ENCODE assay signal across 36 cellular contexts in genomic region chr13:53121879-53122278, GRCh38.
"Had no signal": no experiment of that assay in that cellular context is flagged by ENCODE, and none has a peak within 500 bp of the region (broad histone marks: within the 10 kb centered on the region; RNA-seq: fewer than 3 reads in every experiment).

No MANE protein-coding gene starts in this region.

- H3K36me3 Mint-ChIP-seq: activated naive CD4-positive, alpha-beta T cell treated with anti-CD3 and anti-CD28 coated beads, Interleukin-2, amount 50 U/mL, for 72 hours; brain had no signal

- H3K9me3 Mint-ChIP-seq: activated CD4-positive, alpha-beta T cell treated with anti-CD3 and anti-CD28 coated beads, Interleukin-2, amount 10 ng/mL, durations not matched to agents 7 days and 5 days; activated T-helper 2 cell treated with anti-CD3 and anti-CD28 coated beads, Interferon-gamma antibody, Interleukin-2, Interleukin-4, amounts not matched to agents 10 μg/mL and 5 μg/mL and 100 μg/mL, durations not matched to agents 14 hours and 24 hours and 36 hours; T-helper 1 cell treated with Interleukin-12 subunit alpha and Interleukin-12 subunit beta and Interleukin-4 antibody, amounts not matched to agents 30 μg/mL and 1 μg/mL, for 36 hours; T-helper 2 cell treated with Interferon-gamma antibody and Interleukin-4, amounts not matched to agents 5 μg/mL and 100 μg/mL, for 36 hours had no signal

- H3K9me2 ChIP-seq: SK-N-SH had no signal

- H3K36me3 ChIP-seq: adrenal gland, SJCRH30 had no signal

- H3K4me1 ChIP-seq: adrenal gland, SJCRH30 had no signal

- H3K4me1 Mint-ChIP-seq: activated CD4-positive, alpha-beta T cell treated with anti-CD3 and anti-CD28 coated beads for 36 hours; activated CD4-positive, alpha-beta T cell treated with anti-CD3 and anti-CD28 coated beads, Interleukin-2, amount 10 ng/mL, durations not matched to agents 7 days and 5 days had no signal

- H3K4me3 Mint-ChIP-seq: activated CD4-positive, alpha-beta T cell treated with anti-CD3 and anti-CD28 coated beads for 36 hours; activated CD4-positive, alpha-beta T cell treated with anti-CD3 and anti-CD28 coated beads, Interleukin-2, amount 10 ng/mL, durations not matched to agents 7 days and 5 days; activated CD8-positive, alpha-beta T cell treated with anti-CD3 and anti-CD28 coated beads, Interleukin-2, amount 10 ng/mL, durations not matched to agents 7 days and 5 days; activated naive CD4-positive, alpha-beta T cell treated with anti-CD3 and anti-CD28 coated beads for 36 hours; activated T-cell treated with anti-CD3 and anti-CD28 coated beads, Interleukin-2, amount 50 U/mL, for 24 hours; brain; T-helper 1 cell treated with Interleukin-12 subunit alpha and Interleukin-12 subunit beta and Interleukin-4 antibody, amounts not matched to agents 30 μg/mL and 1 μg/mL, for 36 hours; T-helper 2 cell treated with Interferon-gamma antibody and Interleukin-4, amounts not matched to agents 5 μg/mL and 100 μg/mL, for 36 hours; WTC11 had no signal

- H3K27ac ChIP-seq: adrenal gland, KMS-11, SJCRH30 had no signal

- ATAC-seq: activated CD4-positive, alpha-beta T cell treated with anti-CD3 and anti-CD28 coated beads for 36 hours; activated CD4-positive, CD25-positive, alpha-beta regulatory T cell treated with anti-CD3 and anti-CD28 coated beads, Interleukin-2, amount 50 U/mL, for 24 hours; activated CD8-positive, alpha-beta T cell treated with anti-CD3 and anti-CD28 coated beads, Interleukin-2, amount 10 ng/mL, durations not matched to agents 7 days and 5 days; activated naive CD4-positive, alpha-beta T cell treated with anti-CD3 and anti-CD28 coated beads, Interleukin-2, amount 50 U/mL, for 72 hours; Panc1 had no signal

- H3K27me3 Mint-ChIP-seq: activated CD4-positive, alpha-beta T cell treated with anti-CD3 and anti-CD28 coated beads, Interleukin-2, amount 10 ng/mL, durations not matched to agents 7 days and 5 days; activated T-cell treated with anti-CD3 and anti-CD28 coated beads, Interleukin-2, amount 50 U/mL, for 24 hours had no signal

- DNase-seq: activated CD4-positive, alpha-beta T cell treated with anti-CD3 and anti-CD28 coated beads for 36 hours; activated CD4-positive, alpha-beta T cell treated with anti-CD3 and anti-CD28 coated beads, Interleukin-2, amount 10 ng/mL, durations not matched to agents 7 days and 5 days; activated CD4-positive, alpha-beta T cell treated with anti-CD3 and anti-CD28 coated beads, Interleukin-2, amount 50 U/mL, for 48 hours; activated CD8-positive, alpha-beta T cell treated with anti-CD3 and anti-CD28 coated beads, Interleukin-2, amount 10 ng/mL, durations not matched to agents 7 days and 5 days; activated gamma-delta T cell; activated naive CD4-positive, alpha-beta T cell treated with anti-CD3 and anti-CD28 coated beads for 36 hours; activated T-cell treated with anti-CD3 and anti-CD28 coated beads, Interleukin-2, amount 50 U/mL, for 24 hours; adrenal gland; caudate nucleus; cerebellar nuclear complex; MM.1S; MV-4-11; NCI-H1092; NCI-H1436 treated with DMSO at 0.1 percent for 48 hours; NCI-H1694 treated with DMSO at 0.1 percent for 48 hours; NCI-H2029; NCI-H2107; NCI-H2171; NCI-H226; NCI-H446 treated with DMSO at 0.1 percent for 48 hours; NCI-H524; NCI-H69; SHP77; SJCRH30; SK-N-SH had no signal

- H3K4me3 ChIP-seq: adrenal gland, SJCRH30 had no signal

- H3K27me3 ChIP-seq: adrenal gland, SJCRH30 had no signal

- H3K9me3 ChIP-seq: adrenal gland, SJCRH30, SK-N-SH had no signal

- H3K4me2 ChIP-seq: KMS-11, SK-N-SH had no signal

- FAIRE-seq: bronchial epithelial cell, TTC549 had no signal

- H3K9ac ChIP-seq: KMS-11, SK-N-SH had no signal

- H3K27ac Mint-ChIP-seq: activated CD4-positive, alpha-beta T cell treated with anti-CD3 and anti-CD28 coated beads for 36 hours; activated CD4-positive, alpha-beta T cell treated with anti-CD3 and anti-CD28 coated beads, Interleukin-2, amount 10 ng/mL, durations not matched to agents 7 days and 5 days; activated CD8-positive, alpha-beta T cell treated with anti-CD3 and anti-CD28 coated beads, Interleukin-2, amount 10 ng/mL, durations not matched to agents 7 days and 5 days; activated naive CD4-positive, alpha-beta T cell treated with anti-CD3 and anti-CD28 coated beads for 36 hours; activated naive CD4-positive, alpha-beta T cell treated with anti-CD3 and anti-CD28 coated beads, Interleukin-2, amount 50 U/mL, for 72 hours; activated T-cell treated with anti-CD3 and anti-CD28 coated beads, Interleukin-2, amount 50 U/mL, for 24 hours; activated T-helper 2 cell treated with anti-CD3 and anti-CD28 coated beads, Interferon-gamma antibody, Interleukin-2, Interleukin-4, amounts not matched to agents 10 μg/mL and 5 μg/mL and 100 μg/mL, durations not matched to agents 14 hours and 24 hours and 36 hours; T-helper 1 cell treated with Interleukin-12 subunit alpha and Interleukin-12 subunit beta and Interleukin-4 antibody, amounts not matched to agents 30 μg/mL and 1 μg/mL, for 36 hours; T-helper 2 cell treated with Interferon-gamma antibody and Interleukin-4, amounts not matched to agents 5 μg/mL and 100 μg/mL, for 36 hours; WTC11 had no signal
